In genomic region chr6:44245912-44246662, GRCh38 we compare ENCODE assay signal across 1 cellular context.
TF ChIP-seq lines count a peak whose summit lies in the region.

No MANE protein-coding gene starts in this region.

TF ChIP-seq in HEK293, 187 proteins besides CTCF, POLR2A, EP300 and RAD21 (continued from another document and continues in another):
- TF ChIP-seq, protein P1, sequence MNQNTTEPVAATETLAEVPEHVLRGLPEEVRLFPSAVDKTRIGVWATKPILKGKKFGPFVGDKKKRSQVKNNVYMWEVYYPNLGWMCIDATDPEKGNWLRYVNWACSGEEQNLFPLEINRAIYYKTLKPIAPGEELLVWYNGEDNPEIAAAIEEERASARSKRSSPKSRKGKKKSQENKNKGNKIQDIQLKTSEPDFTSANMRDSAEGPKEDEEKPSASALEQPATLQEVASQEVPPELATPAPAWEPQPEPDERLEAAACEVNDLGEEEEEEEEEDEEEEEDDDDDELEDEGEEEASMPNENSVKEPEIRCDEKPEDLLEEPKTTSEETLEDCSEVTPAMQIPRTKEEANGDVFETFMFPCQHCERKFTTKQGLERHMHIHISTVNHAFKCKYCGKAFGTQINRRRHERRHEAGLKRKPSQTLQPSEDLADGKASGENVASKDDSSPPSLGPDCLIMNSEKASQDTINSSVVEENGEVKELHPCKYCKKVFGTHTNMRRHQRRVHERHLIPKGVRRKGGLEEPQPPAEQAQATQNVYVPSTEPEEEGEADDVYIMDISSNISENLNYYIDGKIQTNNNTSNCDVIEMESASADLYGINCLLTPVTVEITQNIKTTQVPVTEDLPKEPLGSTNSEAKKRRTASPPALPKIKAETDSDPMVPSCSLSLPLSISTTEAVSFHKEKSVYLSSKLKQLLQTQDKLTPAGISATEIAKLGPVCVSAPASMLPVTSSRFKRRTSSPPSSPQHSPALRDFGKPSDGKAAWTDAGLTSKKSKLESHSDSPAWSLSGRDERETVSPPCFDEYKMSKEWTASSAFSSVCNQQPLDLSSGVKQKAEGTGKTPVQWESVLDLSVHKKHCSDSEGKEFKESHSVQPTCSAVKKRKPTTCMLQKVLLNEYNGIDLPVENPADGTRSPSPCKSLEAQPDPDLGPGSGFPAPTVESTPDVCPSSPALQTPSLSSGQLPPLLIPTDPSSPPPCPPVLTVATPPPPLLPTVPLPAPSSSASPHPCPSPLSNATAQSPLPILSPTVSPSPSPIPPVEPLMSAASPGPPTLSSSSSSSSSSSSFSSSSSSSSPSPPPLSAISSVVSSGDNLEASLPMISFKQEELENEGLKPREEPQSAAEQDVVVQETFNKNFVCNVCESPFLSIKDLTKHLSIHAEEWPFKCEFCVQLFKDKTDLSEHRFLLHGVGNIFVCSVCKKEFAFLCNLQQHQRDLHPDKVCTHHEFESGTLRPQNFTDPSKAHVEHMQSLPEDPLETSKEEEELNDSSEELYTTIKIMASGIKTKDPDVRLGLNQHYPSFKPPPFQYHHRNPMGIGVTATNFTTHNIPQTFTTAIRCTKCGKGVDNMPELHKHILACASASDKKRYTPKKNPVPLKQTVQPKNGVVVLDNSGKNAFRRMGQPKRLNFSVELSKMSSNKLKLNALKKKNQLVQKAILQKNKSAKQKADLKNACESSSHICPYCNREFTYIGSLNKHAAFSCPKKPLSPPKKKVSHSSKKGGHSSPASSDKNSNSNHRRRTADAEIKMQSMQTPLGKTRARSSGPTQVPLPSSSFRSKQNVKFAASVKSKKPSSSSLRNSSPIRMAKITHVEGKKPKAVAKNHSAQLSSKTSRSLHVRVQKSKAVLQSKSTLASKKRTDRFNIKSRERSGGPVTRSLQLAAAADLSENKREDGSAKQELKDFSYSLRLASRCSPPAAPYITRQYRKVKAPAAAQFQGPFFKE (tag by site-specific recombination; IDR thresholded peaks at IDR 0.05; ENCODE audit: borderline replicate concordance): no peak; the same call in 1 of the 2 replicates
- TF ChIP-seq ZNF133 (tag by site-specific recombination; IDR thresholded peaks at IDR 0.05) (no peak), ZBTB8A (tag by site-specific recombination; IDR thresholded peaks at IDR 0.05) (peak; percentile 60), HOXA7 (CRISPR knock-in tag; IDR thresholded peaks at IDR 0.05; ENCODE audit: borderline replicate concordance) (no peak), ZNF596 (tag by site-specific recombination; IDR thresholded peaks at IDR 0.05) (0 out of 2 replicates have a peak, but pooled peaks have one; percentile 43), ZNF23 (tag by site-specific recombination; IDR thresholded peaks at IDR 0.05; ENCODE audit: borderline replicate concordance) (no peak), ZNF184 (tag by site-specific recombination; IDR thresholded peaks at IDR 0.05) (no peak), ZNF658 (tag by site-specific recombination; IDR thresholded peaks at IDR 0.05) (no peak), ZNF175 (tag by site-specific recombination; IDR thresholded peaks at IDR 0.05) (no peak), ZNF324 (tag by site-specific recombination; IDR thresholded peaks at IDR 0.05) (peak; percentile 93), ZBTB49 (tag by site-specific recombination; IDR thresholded peaks at IDR 0.05; ENCODE audit: low read depth) (no peak), ZNF548 (tag by site-specific recombination; IDR thresholded peaks at IDR 0.05) (no peak), ZNF266 (tag by site-specific recombination; IDR thresholded peaks at IDR 0.05; ENCODE audit: low read depth) (no peak), OVOL3 (tag by site-specific recombination; IDR thresholded peaks at IDR 0.05) (peak; percentile 41; the same call in 1 of the 2 replicates), SP2 (tag by site-specific recombination; IDR thresholded peaks at IDR 0.05) (peak; percentile 81), RBAK (tag by site-specific recombination; IDR thresholded peaks at IDR 0.05) (no peak), ZNF529 (tag by site-specific recombination; IDR thresholded peaks at IDR 0.05; ENCODE audit: insufficient replicate concordance) (no peak), ZNF16 (tag by site-specific recombination; IDR thresholded peaks at IDR 0.05; ENCODE audit: low read depth) (no peak), ZNF211 (tag by site-specific recombination; IDR thresholded peaks at IDR 0.05; ENCODE audit: low read depth) (no peak), ZNF341 (tag by site-specific recombination; IDR thresholded peaks at IDR 0.05; ENCODE audit: low read depth) (peak; percentile 8), KLF16 (tag by site-specific recombination; IDR thresholded peaks at IDR 0.05) (peak; percentile 98), ZNF169 (tag by site-specific recombination; IDR thresholded peaks at IDR 0.05) (no peak), SP3 (tag by site-specific recombination; IDR thresholded peaks at IDR 0.05) (peak; percentile 85), ZBTB7A (tag by site-specific recombination; IDR thresholded peaks at IDR 0.05; ENCODE audit: low read depth) (peak; percentile 95), ZNF2 (tag by site-specific recombination; IDR thresholded peaks at IDR 0.05) (peak; percentile 78), MEIS1 (CRISPR knock-in tag; IDR thresholded peaks at IDR 0.05; ENCODE audit: borderline replicate concordance) (no peak), BCL11B (tag by site-specific recombination; IDR thresholded peaks at IDR 0.05; ENCODE audit: low read depth) (peak; percentile 77; the same call in 1 of the 2 replicates), ZSCAN16 (tag by site-specific recombination; IDR thresholded peaks at IDR 0.05) (peak; percentile 9), ZNF747 (tag by site-specific recombination; IDR thresholded peaks at IDR 0.05) (no peak), ZNF398 (tag by site-specific recombination; IDR thresholded peaks at IDR 0.05) (peak; percentile 93), ZNF433 (tag by site-specific recombination; IDR thresholded peaks at IDR 0.05; ENCODE audit: low read depth) (no peak)
- TF ChIP-seq, protein P2, sequence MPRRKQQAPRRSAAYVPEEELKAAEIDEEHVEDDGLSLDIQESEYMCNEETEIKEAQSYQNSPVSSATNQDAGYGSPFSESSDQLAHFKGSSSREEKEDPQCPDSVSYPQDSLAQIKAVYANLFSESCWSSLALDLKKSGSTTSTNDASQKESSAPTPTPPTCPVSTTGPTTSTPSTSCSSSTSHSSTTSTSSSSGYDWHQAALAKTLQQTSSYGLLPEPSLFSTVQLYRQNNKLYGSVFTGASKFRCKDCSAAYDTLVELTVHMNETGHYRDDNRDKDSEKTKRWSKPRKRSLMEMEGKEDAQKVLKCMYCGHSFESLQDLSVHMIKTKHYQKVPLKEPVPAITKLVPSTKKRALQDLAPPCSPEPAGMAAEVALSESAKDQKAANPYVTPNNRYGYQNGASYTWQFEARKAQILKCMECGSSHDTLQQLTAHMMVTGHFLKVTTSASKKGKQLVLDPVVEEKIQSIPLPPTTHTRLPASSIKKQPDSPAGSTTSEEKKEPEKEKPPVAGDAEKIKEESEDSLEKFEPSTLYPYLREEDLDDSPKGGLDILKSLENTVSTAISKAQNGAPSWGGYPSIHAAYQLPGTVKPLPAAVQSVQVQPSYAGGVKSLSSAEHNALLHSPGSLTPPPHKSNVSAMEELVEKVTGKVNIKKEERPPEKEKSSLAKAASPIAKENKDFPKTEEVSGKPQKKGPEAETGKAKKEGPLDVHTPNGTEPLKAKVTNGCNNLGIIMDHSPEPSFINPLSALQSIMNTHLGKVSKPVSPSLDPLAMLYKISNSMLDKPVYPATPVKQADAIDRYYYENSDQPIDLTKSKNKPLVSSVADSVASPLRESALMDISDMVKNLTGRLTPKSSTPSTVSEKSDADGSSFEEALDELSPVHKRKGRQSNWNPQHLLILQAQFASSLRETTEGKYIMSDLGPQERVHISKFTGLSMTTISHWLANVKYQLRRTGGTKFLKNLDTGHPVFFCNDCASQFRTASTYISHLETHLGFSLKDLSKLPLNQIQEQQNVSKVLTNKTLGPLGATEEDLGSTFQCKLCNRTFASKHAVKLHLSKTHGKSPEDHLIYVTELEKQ (tag by site-specific recombination; IDR thresholded peaks at IDR 0.05; ENCODE audit: borderline replicate concordance): peak; percentile 69; the same call in 1 of the 2 replicates
- TF ChIP-seq, protein P3, sequence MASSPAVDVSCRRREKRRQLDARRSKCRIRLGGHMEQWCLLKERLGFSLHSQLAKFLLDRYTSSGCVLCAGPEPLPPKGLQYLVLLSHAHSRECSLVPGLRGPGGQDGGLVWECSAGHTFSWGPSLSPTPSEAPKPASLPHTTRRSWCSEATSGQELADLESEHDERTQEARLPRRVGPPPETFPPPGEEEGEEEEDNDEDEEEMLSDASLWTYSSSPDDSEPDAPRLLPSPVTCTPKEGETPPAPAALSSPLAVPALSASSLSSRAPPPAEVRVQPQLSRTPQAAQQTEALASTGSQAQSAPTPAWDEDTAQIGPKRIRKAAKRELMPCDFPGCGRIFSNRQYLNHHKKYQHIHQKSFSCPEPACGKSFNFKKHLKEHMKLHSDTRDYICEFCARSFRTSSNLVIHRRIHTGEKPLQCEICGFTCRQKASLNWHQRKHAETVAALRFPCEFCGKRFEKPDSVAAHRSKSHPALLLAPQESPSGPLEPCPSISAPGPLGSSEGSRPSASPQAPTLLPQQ (tag by site-specific recombination; IDR thresholded peaks at IDR 0.05): no peak; the same call in none of the 2 replicates
- TF ChIP-seq, protein P4, sequence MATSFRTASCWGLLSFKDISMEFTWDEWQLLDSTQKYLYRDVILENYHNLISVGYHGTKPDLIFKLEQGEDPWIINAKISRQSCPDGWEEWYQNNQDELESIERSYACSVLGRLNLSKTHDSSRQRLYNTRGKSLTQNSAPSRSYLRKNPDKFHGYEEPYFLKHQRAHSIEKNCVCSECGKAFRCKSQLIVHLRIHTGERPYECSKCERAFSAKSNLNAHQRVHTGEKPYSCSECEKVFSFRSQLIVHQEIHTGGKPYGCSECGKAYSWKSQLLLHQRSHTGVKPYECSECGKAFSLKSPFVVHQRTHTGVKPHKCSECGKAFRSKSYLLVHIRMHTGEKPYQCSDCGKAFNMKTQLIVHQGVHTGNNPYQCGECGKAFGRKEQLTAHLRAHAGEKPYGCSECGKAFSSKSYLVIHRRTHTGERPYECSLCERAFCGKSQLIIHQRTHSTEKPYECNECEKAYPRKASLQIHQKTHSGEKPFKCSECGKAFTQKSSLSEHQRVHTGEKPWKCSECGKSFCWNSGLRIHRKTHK (tag by site-specific recombination; IDR thresholded peaks at IDR 0.05): no peak
- TF ChIP-seq, protein P5, sequence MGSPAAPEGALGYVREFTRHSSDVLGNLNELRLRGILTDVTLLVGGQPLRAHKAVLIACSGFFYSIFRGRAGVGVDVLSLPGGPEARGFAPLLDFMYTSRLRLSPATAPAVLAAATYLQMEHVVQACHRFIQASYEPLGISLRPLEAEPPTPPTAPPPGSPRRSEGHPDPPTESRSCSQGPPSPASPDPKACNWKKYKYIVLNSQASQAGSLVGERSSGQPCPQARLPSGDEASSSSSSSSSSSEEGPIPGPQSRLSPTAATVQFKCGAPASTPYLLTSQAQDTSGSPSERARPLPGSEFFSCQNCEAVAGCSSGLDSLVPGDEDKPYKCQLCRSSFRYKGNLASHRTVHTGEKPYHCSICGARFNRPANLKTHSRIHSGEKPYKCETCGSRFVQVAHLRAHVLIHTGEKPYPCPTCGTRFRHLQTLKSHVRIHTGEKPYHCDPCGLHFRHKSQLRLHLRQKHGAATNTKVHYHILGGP (tag by site-specific recombination; IDR thresholded peaks at IDR 0.05): no peak
- TF ChIP-seq, protein P6, sequence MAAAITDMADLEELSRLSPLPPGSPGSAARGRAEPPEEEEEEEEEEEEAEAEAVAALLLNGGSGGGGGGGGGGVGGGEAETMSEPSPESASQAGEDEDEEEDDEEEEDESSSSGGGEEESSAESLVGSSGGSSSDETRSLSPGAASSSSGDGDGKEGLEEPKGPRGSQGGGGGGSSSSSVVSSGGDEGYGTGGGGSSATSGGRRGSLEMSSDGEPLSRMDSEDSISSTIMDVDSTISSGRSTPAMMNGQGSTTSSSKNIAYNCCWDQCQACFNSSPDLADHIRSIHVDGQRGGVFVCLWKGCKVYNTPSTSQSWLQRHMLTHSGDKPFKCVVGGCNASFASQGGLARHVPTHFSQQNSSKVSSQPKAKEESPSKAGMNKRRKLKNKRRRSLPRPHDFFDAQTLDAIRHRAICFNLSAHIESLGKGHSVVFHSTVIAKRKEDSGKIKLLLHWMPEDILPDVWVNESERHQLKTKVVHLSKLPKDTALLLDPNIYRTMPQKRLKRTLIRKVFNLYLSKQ (tag by site-specific recombination; IDR thresholded peaks at IDR 0.05; ENCODE audit: borderline replicate concordance): 0 out of 2 replicates have a peak, but pooled peaks have one; percentile 39
